8 cellular contexts compared by ENCODE assay signal in the genomic region with DNA sequence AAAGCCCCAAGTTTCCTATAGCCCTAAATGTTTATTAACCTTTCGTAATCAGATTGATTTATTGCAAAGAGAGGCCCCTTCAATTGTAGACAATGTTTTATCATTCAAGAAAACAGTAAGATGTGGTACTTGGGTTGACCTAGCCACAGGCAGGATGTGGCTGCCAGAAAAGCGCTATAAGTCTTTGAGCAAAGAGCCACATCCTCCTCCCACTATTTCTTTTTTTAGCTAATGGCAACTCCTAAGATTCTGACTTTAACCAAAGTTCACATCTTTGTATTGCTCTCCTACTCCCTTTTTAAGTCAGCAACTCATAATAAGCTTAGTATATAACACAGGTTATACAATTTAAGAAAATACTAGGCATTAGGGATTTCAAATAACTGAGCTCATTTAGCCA.
A peak's percentile ranks its signal among the peaks of the same experiment; 100 is the strongest.
DNase-seq lines count a peak whose midpoint lies in the region; ATAC-seq and TF ChIP-seq lines count a peak whose summit lies in the region.

No MANE protein-coding gene starts in this region.

- H3K4me1 ChIP-seq in effector memory CD4-positive, alpha-beta T cell (ENCODE audit: control insufficient read depth, insufficient read depth, low read length, poor library complexity, severe bottlenecking) = peaks cover 28% of the 10 kb centered on the region
- H3K4me1 ChIP-seq in heart left ventricle = peaks cover 0 to 24% (median 0%) of the 10 kb centered on the region in 12 donors

- H3K27ac Mint-ChIP-seq in T-helper 1 cell treated with Interleukin-12 subunit alpha and Interleukin-12 subunit beta and Interleukin-4 antibody, amounts not matched to agents 30 μg/mL and 1 μg/mL, for 36 hours = peak overlapping the region; percentile 83

- peaks cover 22% of the 10 kb centered on the region for H3K27me3 Mint-ChIP-seq in T-helper 1 cell treated with Interleukin-12 subunit alpha and Interleukin-12 subunit beta and Interleukin-4 antibody, amounts not matched to agents 30 μg/mL and 1 μg/mL, for 36 hours (ENCODE audit: low read depth)

- H3K9me3 Mint-ChIP-seq in T-helper 1 cell treated with Interleukin-12 subunit alpha and Interleukin-12 subunit beta and Interleukin-4 antibody, amounts not matched to agents 30 μg/mL and 1 μg/mL, for 36 hours = peaks cover 3% of the 10 kb centered on the region

- ATAC-seq in GM18517 (IDR thresholded peaks at IDR 0.05; ENCODE audit: unreplicated experiment) = peak; percentile 66
- peak; percentile 79 for ATAC-seq in HG02885 (IDR thresholded peaks at IDR 0.05; ENCODE audit: poor library complexity, unreplicated experiment)
- ATAC-seq in SK-N-SH treated with all-trans-retinoic acid at 6 μM for 48 hours = no peak
- no peak for ATAC-seq in heart left ventricle

- intact Hi-C loops in heart left ventricle (cut with DNase I) = loop anchor here in 1 of 10 donors (10.0 kb wide), 1 partner anchor 243 kb away; no protein-coding TSS in a partner anchor

- H3K9me3 ChIP-seq in effector memory CD4-positive, alpha-beta T cell (ENCODE audit: control insufficient read depth, low read length) = no peaks in the 10 kb centered on the region
- H3K9me3 ChIP-seq in heart left ventricle = peaks cover 0 to 4% (median 0%) of the 10 kb centered on the region in 12 donors

- H3K27ac ChIP-seq in effector memory CD4-positive, alpha-beta T cell (ENCODE audit: insufficient read depth, low read length, poor library complexity, severe bottlenecking) = no peak overlapping the region
- no peak overlapping the region for H3K27ac ChIP-seq in heart left ventricle

- peak; percentile 31 to 37 (median 33) for DNase-seq in effector memory CD4-positive, alpha-beta T cell
- DNase-seq in DMS 273 (lab: John Stamatoyannopoulos, UW; ENCODE audit: unreplicated experiment) (no peak), heart left ventricle (no peak), epidermal melanocyte (ENCODE audit: insufficient read length, low spot score) (no peak)

- no peaks in the 10 kb centered on the region for H3K27me3 ChIP-seq in effector memory CD4-positive, alpha-beta T cell (replicated peaks; ENCODE audit: control insufficient read depth, insufficient read depth, low read length, poor library complexity, severe bottlenecking)
- H3K27me3 ChIP-seq in heart left ventricle = no peaks in the 10 kb centered on the region

- no peak for TF ChIP-seq POLR2A in heart left ventricle (IDR thresholded peaks at IDR 0.05)

- H3K4me3 Mint-ChIP-seq in T-helper 1 cell treated with Interleukin-12 subunit alpha and Interleukin-12 subunit beta and Interleukin-4 antibody, amounts not matched to agents 30 μg/mL and 1 μg/mL, for 36 hours = peak overlapping the region; percentile 67

- WGBS in heart left ventricle, 4 donors = 66 to 79% (median 68%) methylated on average over 2 of the region's 2 CpGs

- no peaks in the 10 kb centered on the region for H3K36me3 ChIP-seq in effector memory CD4-positive, alpha-beta T cell (ENCODE audit: control insufficient read depth, insufficient read depth, low read length)
- H3K36me3 ChIP-seq in heart left ventricle = no peaks in the 10 kb centered on the region

- TF ChIP-seq CTCF in heart left ventricle (IDR thresholded peaks at IDR 0.05) = no peak

- peaks cover 9% of the 10 kb centered on the region for H3K36me3 Mint-ChIP-seq in T-helper 1 cell treated with Interleukin-12 subunit alpha and Interleukin-12 subunit beta and Interleukin-4 antibody, amounts not matched to agents 30 μg/mL and 1 μg/mL, for 36 hours (ENCODE audit: low read depth)

- peaks cover 43% of the 10 kb centered on the region for H3K4me1 Mint-ChIP-seq in T-helper 1 cell treated with Interleukin-12 subunit alpha and Interleukin-12 subunit beta and Interleukin-4 antibody, amounts not matched to agents 30 μg/mL and 1 μg/mL, for 36 hours (ENCODE audit: low read depth)

- peak overlapping the region; percentile 5 for H3K4me3 ChIP-seq in effector memory CD4-positive, alpha-beta T cell (ENCODE audit: insufficient read depth, low read depth, low read length, poor library complexity, severe bottlenecking)
- H3K4me3 ChIP-seq in heart left ventricle = no peak overlapping the region

TF ChIP-seq in SK-N-SH treated with all-trans-retinoic acid at 6 μM for 48 hours, 23 proteins besides CTCF, POLR2A, EP300 and RAD21:
- TF ChIP-seq, protein P1, sequence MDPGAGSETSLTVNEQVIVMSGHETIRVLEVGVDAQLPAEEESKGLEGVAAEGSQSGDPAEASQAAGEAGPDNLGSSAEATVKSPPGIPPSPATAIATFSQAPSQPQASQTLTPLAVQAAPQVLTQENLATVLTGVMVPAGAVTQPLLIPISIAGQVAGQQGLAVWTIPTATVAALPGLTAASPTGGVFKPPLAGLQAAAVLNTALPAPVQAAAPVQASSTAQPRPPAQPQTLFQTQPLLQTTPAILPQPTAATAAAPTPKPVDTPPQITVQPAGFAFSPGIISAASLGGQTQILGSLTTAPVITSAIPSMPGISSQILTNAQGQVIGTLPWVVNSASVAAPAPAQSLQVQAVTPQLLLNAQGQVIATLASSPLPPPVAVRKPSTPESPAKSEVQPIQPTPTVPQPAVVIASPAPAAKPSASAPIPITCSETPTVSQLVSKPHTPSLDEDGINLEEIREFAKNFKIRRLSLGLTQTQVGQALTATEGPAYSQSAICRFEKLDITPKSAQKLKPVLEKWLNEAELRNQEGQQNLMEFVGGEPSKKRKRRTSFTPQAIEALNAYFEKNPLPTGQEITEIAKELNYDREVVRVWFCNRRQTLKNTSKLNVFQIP (CRISPR knock-in tag; IDR thresholded peaks at IDR 0.05; ENCODE audit: borderline replicate concordance, low read depth) = no peak
- TF ChIP-seq ZFP3 (CRISPR knock-in tag; IDR thresholded peaks at IDR 0.05) = no peak
- no peak for TF ChIP-seq TCF4 (CRISPR knock-in tag; IDR thresholded peaks at IDR 0.05; ENCODE audit: borderline replicate concordance)
- TF ChIP-seq CSDC2 (CRISPR knock-in tag; IDR thresholded peaks at IDR 0.05) = no peak
- TF ChIP-seq OSR1 (CRISPR knock-in tag; IDR thresholded peaks at IDR 0.05) = no peak

Comparison
In these comparisons a context has a peak if more than half of its experiments do, and no peak if none do; other contexts are left out.
1. ATAC-seq: peak in GM18517 (single experiment) and HG02885 (single experiment); none in SK-N-SH treated with all-trans-retinoic acid at 6 μM for 48 hours (single experiment) and heart left ventricle (0 of 4).
2. DNase-seq: peak in effector memory CD4-positive, alpha-beta T cell (3 of 3); none in DMS 273 (single experiment), heart left ventricle (0 of 5) and epidermal melanocyte (single experiment).